ENCODE assay signal across 1 cellular context in genomic region chr12:113201187-113202177, GRCh38.
TF ChIP-seq lines count a peak whose summit lies in the region.

No MANE protein-coding gene starts in this region.

TF ChIP-seq in HepG2, 621 proteins besides CTCF, POLR2A, EP300 and RAD21:
- no peak for TF ChIP-seq SAP130 (CRISPR knock-in tag; IDR thresholded peaks at IDR 0.05; ENCODE audit: low read depth)
- TF ChIP-seq HOXA5 (CRISPR knock-in tag; IDR thresholded peaks at IDR 0.05) = no peak
- no peak for TF ChIP-seq ZBTB7A (CRISPR knock-in tag; IDR thresholded peaks at IDR 0.05)
- no peak for TF ChIP-seq GTF3A (CRISPR knock-in tag; conservative IDR thresholded peaks at IDR 0.05)
- TF ChIP-seq RAD51 (IDR thresholded peaks at IDR 0.05; ENCODE audit: borderline replicate concordance) = no peak
- no peak for TF ChIP-seq ZNF292 (CRISPR knock-in tag; IDR thresholded peaks at IDR 0.05; ENCODE audit: borderline replicate concordance, low read depth)
- no peak for TF ChIP-seq ZNF646 (CRISPR knock-in tag; IDR thresholded peaks at IDR 0.05)
- TF ChIP-seq KLF16 (CRISPR knock-in tag; IDR thresholded peaks at IDR 0.05) = no peak
- peak; percentile 42; the same call in 1 of the 2 replicates for TF ChIP-seq MAFF (IDR thresholded peaks at IDR 0.05; ENCODE audit: low read depth, low read length)
- no peak for TF ChIP-seq ZNF335 (CRISPR knock-in tag; IDR thresholded peaks at IDR 0.05)
- TF ChIP-seq HNF4G (IDR thresholded peaks at IDR 0.05; ENCODE audit: borderline replicate concordance, low read depth, low read length) = no peak
- TF ChIP-seq HNF4G (CRISPR knock-in tag; IDR thresholded peaks at IDR 0.05; ENCODE audit: borderline replicate concordance, low read depth) = no peak
- TF ChIP-seq ZNF432 (CRISPR knock-in tag; IDR thresholded peaks at IDR 0.05; ENCODE audit: borderline replicate concordance) = no peak
- TF ChIP-seq MAFK (conservative IDR thresholded peaks at IDR 0.05 in 1 of 2, IDR thresholded peaks at IDR 0.05 in 1 of 2; ENCODE audit: low read length in 2 of 2) = peak; percentile 57 to 60
